8 cellular contexts compared by ENCODE assay signal in genomic region chr7:44072364-44073231, GRCh38. TPM values are rescaled to one million over a fixed set of nuclear protein-coding genes. Genes with fewer than 3 reads are reported as not detected.
DNase-seq lines count a peak whose midpoint lies in the region; ATAC-seq and TF ChIP-seq lines count a peak whose summit lies in the region.

No MANE protein-coding gene starts in this region.

- peaks cover 13% of the 10 kb centered on the region for H3K4me1 Mint-ChIP-seq in T-helper 17 cell

- H2AFZ ChIP-seq in Karpas-422 (ENCODE audit: low read length): no peak overlapping the region

- peak overlapping the region; percentile 19 for H3K27ac Mint-ChIP-seq in T-helper 17 cell

- H3K4me3 ChIP-seq in Karpas-422 (ENCODE audit: low read length) (no peak overlapping the region), choroid plexus epithelial cell (ENCODE audit: low read depth, low read length) (no peak overlapping the region)

- peaks cover 5% of the 10 kb centered on the region; the same call in 1 of the 2 replicates for H3K36me3 ChIP-seq in Karpas-422 (ENCODE audit: insufficient read depth, low read length)

- no peaks in the 10 kb centered on the region for H3K9me2 ChIP-seq in Karpas-422 (replicated peaks; ENCODE audit: insufficient read depth, low read length)

- peaks cover 3% of the 10 kb centered on the region for H3K36me3 Mint-ChIP-seq in T-helper 17 cell (ENCODE audit: low read depth)

- no peaks in the 10 kb centered on the region for H3K27me3 Mint-ChIP-seq in T-helper 17 cell

- no peak overlapping the region for H3K9ac ChIP-seq in Karpas-422 (ENCODE audit: low read length)

- peaks cover 36% of the 10 kb centered on the region for H3K4me1 ChIP-seq in Karpas-422 (ENCODE audit: low read length)

- DNase-seq in ELF-1 (ENCODE audit: low read depth, low spot score): peak; percentile 77
- DNase-seq in Karpas-422: peak; percentile 88
- no peak for DNase-seq in T-helper 17 cell
- DNase-seq in choroid plexus epithelial cell (ENCODE audit: low read depth): peak; percentile 91
- peak; percentile 83 for DNase-seq in left kidney (ENCODE audit: low read depth, low spot score)
- DNase-seq in stimulated activated naive CD4-positive, alpha-beta T cell (lab: John Stamatoyannopoulos, UW): peak in 4 of 6 experiments; percentile 15 to 44 (median 23)
- DNase-seq in NCI-H2107 treated with DMSO at 0.1 percent for 48 hours (lab: John Stamatoyannopoulos, UW; ENCODE audit: unreplicated experiment): no peak

- ATAC-seq in T-helper 17 cell (peak; percentile 48), GM19351 (IDR thresholded peaks at IDR 0.05; ENCODE audit: unreplicated experiment) (no peak)

- H3K9me3 ChIP-seq in Karpas-422 (ENCODE audit: low read length) (no peaks in the 10 kb centered on the region), T-helper 17 cell (ENCODE audit: control insufficient read depth, low read length, poor library complexity, severe bottlenecking) (no peaks in the 10 kb centered on the region)

- H3K27me3 ChIP-seq in Karpas-422 (ENCODE audit: low read length): no peaks in the 10 kb centered on the region

- H3K4me2 ChIP-seq in Karpas-422 (ENCODE audit: low read depth, low read length, poor library complexity, severe bottlenecking): no peak overlapping the region

- H4K20me1 ChIP-seq in Karpas-422 (ENCODE audit: insufficient read depth, low read depth, low read length): no peaks in the 10 kb centered on the region

- peak; percentile 94 for TF ChIP-seq CTCF in choroid plexus epithelial cell (conservative IDR thresholded peaks at IDR 0.05; ENCODE audit: low read depth, low read length)

- H3K27ac ChIP-seq in Karpas-422 (ENCODE audit: low read length): peak overlapping the region; percentile 77

- no peak overlapping the region for H3K4me3 Mint-ChIP-seq in T-helper 17 cell

- no peaks in the 10 kb centered on the region for H3K79me2 ChIP-seq in Karpas-422 (ENCODE audit: low read length)

RNA-seq across cellular contexts. Expression of gene PGAM2, which starts 7.2 kb away (rescaled TPM):
- total RNA-seq in Karpas-422 (2014; rRNA removed; shearing (Covaris generic); ENCODE audit: low replicate concordance): 1.9 TPM in 1 of 2 replicates, not detected in the other
- under 1 TPM in 1 of 2 donors, not detected in 1; 0.92 TPM for total RNA-seq in T-helper 17 cell

RNA-seq across cellular contexts. Expression of gene POLM, which starts 9.7 kb away (rescaled TPM):
- total RNA-seq in Karpas-422 (2014; rRNA removed; shearing (Covaris generic); ENCODE audit: low replicate concordance): 34.5 and 47.1 TPM in 2 replicates
- 10 to 100 TPM; 27.2 to 29.7 TPM for total RNA-seq in T-helper 17 cell

RNA-seq across cellular contexts. Expression of gene DBNL, which starts 28.1 kb away (rescaled TPM):
- 116 and 184 TPM in 2 replicates for total RNA-seq in Karpas-422 (2014; rRNA removed; shearing (Covaris generic); ENCODE audit: low replicate concordance)
- total RNA-seq in T-helper 17 cell: 100 to 1,000 TPM in 1 of 2 donors, 10 to 100 TPM in 1; 91.1 to 104 TPM

RNA-seq across cellular contexts. Expression of gene AEBP1, which starts 31.5 kb away (rescaled TPM):
- 5.9 TPM in 1 of 2 replicates, not detected in the other for total RNA-seq in Karpas-422 (2014; rRNA removed; shearing (Covaris generic); ENCODE audit: low replicate concordance)
- total RNA-seq in T-helper 17 cell: 1 to 10 TPM; 1.1 to 4.2 TPM

RNA-seq across cellular contexts. Expression of gene POLD2, which starts 50.8 kb away (rescaled TPM):
- 165 and 217 TPM in 2 replicates for total RNA-seq in Karpas-422 (2014; rRNA removed; shearing (Covaris generic); ENCODE audit: low replicate concordance)
- total RNA-seq in T-helper 17 cell: 10 to 100 TPM; 46.3 to 53.3 TPM

Comparison
In these comparisons a context has a peak if more than half of its experiments do, and no peak if none do; other contexts are left out.
1. DNase-seq: peak in ELF-1 (single experiment), Karpas-422 (single experiment), choroid plexus epithelial cell (single experiment), left kidney (single experiment) and stimulated activated naive CD4-positive, alpha-beta T cell (4 of 6); none in T-helper 17 cell (0 of 3) and NCI-H2107 treated with DMSO at 0.1 percent for 48 hours (single experiment).